1 cellular context compared by ENCODE assay signal in genomic region chr10:102762401-102763015, GRCh38.
TF ChIP-seq lines count a peak whose summit lies in the region.

No MANE protein-coding gene starts in this region.

TF ChIP-seq in WTC11, 78 proteins besides CTCF, POLR2A, EP300 and RAD21 (continued from another document):
- TF ChIP-seq MLX (CRISPR knock-in tag; IDR thresholded peaks at IDR 0.05) = no peak
- no peak for TF ChIP-seq GRHL2 (CRISPR knock-in tag; IDR thresholded peaks at IDR 0.05; ENCODE audit: insufficient replicate concordance, severe bottlenecking)
- no peak for TF ChIP-seq STAT6 (CRISPR knock-in tag; conservative IDR thresholded peaks at IDR 0.05; ENCODE audit: low read depth)
- TF ChIP-seq ESRRA (CRISPR knock-in tag; IDR thresholded peaks at IDR 0.05; ENCODE audit: borderline replicate concordance) = no peak
- no peak for TF ChIP-seq EMX1 (CRISPR knock-in tag; IDR thresholded peaks at IDR 0.05)
- no peak for TF ChIP-seq SOX15 (CRISPR knock-in tag; IDR thresholded peaks at IDR 0.05)
- TF ChIP-seq ZBTB43 (CRISPR knock-in tag; IDR thresholded peaks at IDR 0.05) = no peak
TF ChIP-seq in WTC11: peak in this region for 0.
